In the genomic region with DNA sequence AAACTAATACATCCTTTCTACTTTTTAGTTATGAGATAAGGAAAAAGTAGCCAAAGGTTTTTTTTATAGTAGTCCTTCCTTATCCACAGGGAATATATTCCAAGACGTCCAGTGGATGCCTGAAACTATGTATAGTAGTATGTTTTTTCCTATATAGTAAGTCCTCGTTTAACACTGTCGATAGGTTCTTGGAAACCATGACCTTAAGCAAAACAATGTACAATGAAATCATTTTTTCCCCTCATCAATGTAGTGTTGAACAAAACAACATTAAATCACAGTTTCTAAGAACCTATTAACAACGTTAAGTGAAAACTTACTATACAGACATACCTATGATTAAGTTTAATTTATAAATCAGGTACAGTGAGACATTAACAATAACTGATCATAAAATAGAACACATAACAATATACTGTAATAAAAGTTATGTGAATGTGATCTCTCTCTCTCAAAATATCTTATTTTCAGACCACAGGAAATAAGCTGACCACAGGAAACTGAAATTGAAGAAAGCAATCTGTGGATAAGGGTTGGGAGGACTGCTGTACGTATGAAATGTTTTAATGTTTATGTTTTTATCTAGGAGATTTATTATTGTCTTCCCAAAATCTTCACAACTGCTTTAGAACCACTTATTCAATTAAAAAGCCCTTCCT, we compare ENCODE assay signal across 15 cellular contexts. TPM values are rescaled to one million over a fixed set of nuclear protein-coding genes. Genes with fewer than 3 reads are reported as not detected.
DNase-seq lines count a peak whose midpoint lies in the region; ATAC-seq, FAIRE-seq and TF ChIP-seq lines count a peak whose summit lies in the region.
"Had no signal": no experiment of that assay in that cellular context is flagged by ENCODE, and none has a peak within 500 bp of the region (broad histone marks: within the 10 kb centered on the region; RNA-seq: fewer than 3 reads in every experiment).

No MANE protein-coding gene starts in this region.

- DNase-seq in T-helper 2 cell treated with Interferon-gamma antibody and Interleukin-4, amounts not matched to agents 5 μg/mL and 100 μg/mL, for 36 hours (ENCODE audit: low spot score) = no peak
- DNase-seq in T-helper 2 cell (no peak), amniotic epithelial cell (ENCODE audit: low read depth) (peak; percentile 70), dedifferentiated amniotic fluid mesenchymal stem cell (ENCODE audit: extremely low spot score) (no peak), right atrium auricular region (ENCODE audit: low spot score) (no peak), GM19239 (ENCODE audit: insufficient read length, low spot score) (no peak)
- DNase-seq in natural killer cell treated with Interleukin-12 subunit alpha and Interleukin-12 subunit beta and Interleukin-15 and Interleukin-18, amount 100 ng/mL, for 72 hours (ENCODE audit: low spot score) = no peak
- DNase-seq: cortex of kidney, DND-41, OCI-M1 had no signal

- no peak for TF ChIP-seq CTCF in right atrium auricular region (IDR thresholded peaks at IDR 0.05)

- H3K27ac ChIP-seq in right atrium auricular region = no peak overlapping the region
- H3K27ac ChIP-seq: prostate gland, suprapubic skin had no signal

- no peak overlapping the region for H3K4me3 Mint-ChIP-seq in T-helper 2 cell treated with Interferon-gamma antibody and Interleukin-4, amounts not matched to agents 5 μg/mL and 100 μg/mL, for 36 hours
- H3K4me3 Mint-ChIP-seq in natural killer cell treated with Interleukin-12 subunit alpha and Interleukin-12 subunit beta and Interleukin-15 and Interleukin-18, amount 100 ng/mL, for 72 hours = peak overlapping the region; percentile 32

- peak overlapping the region; percentile 50 for H3K27ac Mint-ChIP-seq in T-helper 2 cell treated with Interferon-gamma antibody and Interleukin-4, amounts not matched to agents 5 μg/mL and 100 μg/mL, for 36 hours
- peak overlapping the region; percentile 78 to 79 for H3K27ac Mint-ChIP-seq in natural killer cell treated with Interleukin-12 subunit alpha and Interleukin-12 subunit beta and Interleukin-15 and Interleukin-18, amount 100 ng/mL, for 72 hours

- H3K4me3 ChIP-seq in right atrium auricular region = no peak overlapping the region
- H3K4me3 ChIP-seq: prostate gland, suprapubic skin had no signal

- H3K4me1 Mint-ChIP-seq in T-helper 2 cell treated with Interferon-gamma antibody and Interleukin-4, amounts not matched to agents 5 μg/mL and 100 μg/mL, for 36 hours (ENCODE audit: low read depth) = peaks cover 18% of the 10 kb centered on the region
- H3K4me1 Mint-ChIP-seq in natural killer cell treated with Interleukin-12 subunit alpha and Interleukin-12 subunit beta and Interleukin-15 and Interleukin-18, amount 100 ng/mL, for 72 hours (ENCODE audit: low read depth in 2 of 2) = peaks cover 14 to 25% of the 10 kb centered on the region in 2 donors

- H3K36me3 ChIP-seq in right atrium auricular region = peaks cover 69% of the 10 kb centered on the region
- H3K36me3 ChIP-seq: prostate gland had no signal

- peak; percentile 23 for ATAC-seq in HG02981 (IDR thresholded peaks at IDR 0.05; ENCODE audit: unreplicated experiment)
- ATAC-seq in natural killer cell treated with Interleukin-12 subunit alpha and Interleukin-12 subunit beta and Interleukin-15 and Interleukin-18, amount 100 ng/mL, for 72 hours = no peak

- H3K4me1 ChIP-seq in right atrium auricular region = no peaks in the 10 kb centered on the region
- H3K4me1 ChIP-seq: prostate gland, suprapubic skin had no signal

- no peak for FAIRE-seq in GM19239 (lab: Jason Lieb, UNC)
- FAIRE-seq: A204.1, H1 had no signal

- H3K9me3 ChIP-seq in right atrium auricular region = no peaks in the 10 kb centered on the region
- H3K9me3 ChIP-seq: prostate gland, suprapubic skin had no signal

- H3K27me3 ChIP-seq in right atrium auricular region = no peaks in the 10 kb centered on the region
- H3K27me3 ChIP-seq: suprapubic skin had no signal

- H3K27me3 Mint-ChIP-seq in T-helper 2 cell treated with Interferon-gamma antibody and Interleukin-4, amounts not matched to agents 5 μg/mL and 100 μg/mL, for 36 hours (ENCODE audit: low read depth) = no peaks in the 10 kb centered on the region
- H3K27me3 Mint-ChIP-seq in natural killer cell treated with Interleukin-12 subunit alpha and Interleukin-12 subunit beta and Interleukin-15 and Interleukin-18, amount 100 ng/mL, for 72 hours = no peaks in the 10 kb centered on the region

- no peaks in the 10 kb centered on the region for H3K9me3 Mint-ChIP-seq in T-helper 2 cell treated with Interferon-gamma antibody and Interleukin-4, amounts not matched to agents 5 μg/mL and 100 μg/mL, for 36 hours
- H3K9me3 Mint-ChIP-seq in natural killer cell treated with Interleukin-12 subunit alpha and Interleukin-12 subunit beta and Interleukin-15 and Interleukin-18, amount 100 ng/mL, for 72 hours = no peaks in the 10 kb centered on the region

- H3K36me3 Mint-ChIP-seq in T-helper 2 cell treated with Interferon-gamma antibody and Interleukin-4, amounts not matched to agents 5 μg/mL and 100 μg/mL, for 36 hours (ENCODE audit: low read depth) = peaks cover 49% of the 10 kb centered on the region
- H3K36me3 Mint-ChIP-seq in natural killer cell treated with Interleukin-12 subunit alpha and Interleukin-12 subunit beta and Interleukin-15 and Interleukin-18, amount 100 ng/mL, for 72 hours = peaks cover 18% of the 10 kb centered on the region

RNA-seq across cellular contexts. Expression of gene COPS2, which starts 20.6 kb away (rescaled TPM):
- total RNA-seq in natural killer cell treated with Interleukin-12 subunit alpha and Interleukin-12 subunit beta and Interleukin-15 and Interleukin-18, amount 100 ng/mL, for 72 hours = 10 to 100 TPM; 63.5 to 65.2 TPM
- 10 to 100 TPM; 34.4 to 38.2 TPM for total RNA-seq in right atrium auricular region

RNA-seq across cellular contexts. Expression of gene GALK2, which starts 35.2 kb away (rescaled TPM):
- total RNA-seq in natural killer cell treated with Interleukin-12 subunit alpha and Interleukin-12 subunit beta and Interleukin-15 and Interleukin-18, amount 100 ng/mL, for 72 hours = 10 to 100 TPM; 27.6 to 37.0 TPM
- total RNA-seq in right atrium auricular region = 10 to 100 TPM; 24.5 to 26.0 TPM
